ENCODE assay signal across 1 cellular context in genomic region chr5:100535060-100536005, GRCh38.
A peak's percentile ranks its signal among the peaks of the same experiment; 100 is the strongest.
TF ChIP-seq lines count a peak whose summit lies in the region.

TSS of gene FAM174A (plus strand) at chr5:100535374. CDS start at chr5:100535531, 157 bp downstream.

TF ChIP-seq in K562, 482 proteins besides CTCF, POLR2A, EP300 and RAD21 (continued from another document):
- TF ChIP-seq UBTF (IDR thresholded peaks at IDR 0.05; ENCODE audit: borderline replicate concordance in 1 of 2, low read depth in 2 of 2, low read length in 2 of 2) (0 out of 4 replicates have a peak, but pooled peaks have one; percentile 26 to 34), TSHZ1 (CRISPR knock-in tag; IDR thresholded peaks at IDR 0.05) (no peak), ZKSCAN3 (CRISPR knock-in tag; IDR thresholded peaks at IDR 0.05) (no peak), MED1 (CRISPR knock-in tag; IDR thresholded peaks at IDR 0.05; ENCODE audit: borderline replicate concordance) (no peak), ELF2 (CRISPR knock-in tag; IDR thresholded peaks at IDR 0.05) (no peak), ZEB2 (IDR thresholded peaks at IDR 0.05) (no peak), NELFE (IDR thresholded peaks at IDR 0.05; ENCODE audit: insufficient read depth, insufficient read length) (no peak), HOXB6 (CRISPR knock-in tag; IDR thresholded peaks at IDR 0.05; ENCODE audit: borderline replicate concordance) (no peak), MCM3 (IDR thresholded peaks at IDR 0.05) (no peak), C11orf30 (IDR thresholded peaks at IDR 0.05; ENCODE audit: low read depth) (peak; percentile 53), PRDM10 (IDR thresholded peaks at IDR 0.05; ENCODE audit: partially characterized antibody) (peak; percentile 63), TEAD1 (CRISPR knock-in tag; IDR thresholded peaks at IDR 0.05) (0 out of 4 replicates have a peak, but pooled peaks of 1 of the 2 experiments have one; percentile 32), MYC (IDR thresholded peaks at IDR 0.05; ENCODE audit: low read depth, low read length) (no peak), MYC (CRISPR knock-in tag; IDR thresholded peaks at IDR 0.05; ENCODE audit: borderline replicate concordance, low read depth) (no peak), FOXO4 (CRISPR knock-in tag; IDR thresholded peaks at IDR 0.05) (no peak), ZNF3 (CRISPR knock-in tag; IDR thresholded peaks at IDR 0.05) (no peak), RBM39 (optimal IDR thresholded peaks at IDR 0.05; ENCODE audit: low read depth, low read length) (no peak), CREB3L1 (IDR thresholded peaks at IDR 0.05; ENCODE audit: borderline replicate concordance, low read depth) (0 out of 2 replicates have a peak, but pooled peaks have one; percentile 22), HEY1 (CRISPR knock-in tag; IDR thresholded peaks at IDR 0.05; ENCODE audit: borderline replicate concordance) (no peak), ZNF778 (CRISPR knock-in tag; IDR thresholded peaks at IDR 0.05) (no peak), ZFP91 (CRISPR knock-in tag; IDR thresholded peaks at IDR 0.05) (no peak)
